Comparison of ENCODE assay signal across 11 cellular contexts in the genomic region with DNA sequence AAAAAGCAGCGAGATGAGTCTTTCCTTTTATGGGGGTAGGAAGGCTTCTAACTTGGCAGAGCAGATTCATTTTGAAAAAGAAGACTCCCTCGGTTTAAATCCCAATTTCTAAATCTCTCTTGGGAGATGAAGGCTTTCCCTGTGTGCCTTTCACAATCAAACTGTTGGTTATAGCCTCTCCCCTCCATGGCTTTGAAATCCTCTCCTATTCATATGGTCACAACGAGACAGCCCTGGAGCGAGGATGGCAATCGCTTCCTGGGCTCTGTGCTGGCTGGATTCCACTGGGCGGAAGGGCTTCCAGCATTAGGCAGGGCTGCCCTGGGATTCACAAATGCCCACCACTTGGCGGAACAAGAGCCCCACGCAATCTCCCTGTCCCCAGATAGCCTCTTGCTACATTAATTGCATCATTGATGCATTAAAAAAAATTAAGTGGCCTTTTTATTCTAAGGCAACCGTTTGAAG. TPM values are rescaled to one million over a fixed set of nuclear protein-coding genes. Genes with fewer than 3 reads are reported as not detected.
DNase-seq lines count a peak whose midpoint lies in the region; ATAC-seq and TF ChIP-seq lines count a peak whose summit lies in the region.
"Had no signal": no experiment of that assay in that cellular context is flagged by ENCODE, and none has a peak within 500 bp of the region (broad histone marks: within the 10 kb centered on the region; RNA-seq: fewer than 3 reads in every experiment).

No MANE protein-coding gene starts in this region.

- no peak overlapping the region for H3K4me3 Mint-ChIP-seq in activated T-cell treated with anti-CD3 and anti-CD28 coated beads, Interleukin-2, amount 50 U/mL, for 72 hours
- H3K4me3 Mint-ChIP-seq: activated naive CD8-positive, alpha-beta T cell treated with anti-CD3 and anti-CD28 coated beads, Interleukin-2, amount 10 ng/mL, durations not matched to agents 7 days and 5 days; T-helper 2 cell treated with Interferon-gamma antibody and Interleukin-4, amounts not matched to agents 5 μg/mL and 100 μg/mL, for 36 hours had no signal

- H3F3A ChIP-seq in SK-N-SH (replicated peaks; ENCODE audit: insufficient read depth): no peaks in the 10 kb centered on the region

- no peak overlapping the region for H3K27ac Mint-ChIP-seq in activated T-cell treated with anti-CD3 and anti-CD28 coated beads, Interleukin-2, amount 50 U/mL, for 72 hours
- H3K27ac Mint-ChIP-seq: activated naive CD8-positive, alpha-beta T cell treated with anti-CD3 and anti-CD28 coated beads, Interleukin-2, amount 10 ng/mL, durations not matched to agents 7 days and 5 days; T-helper 2 cell treated with Interferon-gamma antibody and Interleukin-4, amounts not matched to agents 5 μg/mL and 100 μg/mL, for 36 hours had no signal

- TF ChIP-seq EP300 in SK-N-SH (IDR thresholded peaks at IDR 0.05; ENCODE audit: borderline replicate concordance in 1 of 2, low read depth in 1 of 2, low read length in 1 of 2): no peak

- H3K4me3 ChIP-seq in ACC112 (ENCODE audit: low read depth, low read length) (peak overlapping the region; percentile 47), SK-N-SH (ENCODE audit: low read depth in 2 of 2, low read length in 1 of 2) (peak overlapping the region in 1 of 2 experiments; percentile 14; a peak in 1 of 4 replicates), fibroblast of pulmonary artery (replicated peaks; ENCODE audit: low read depth, low read length) (peak overlapping the region; percentile 49), neuron (ENCODE audit: low read length) (no peak overlapping the region)

- H3K36me3 Mint-ChIP-seq in activated T-cell treated with anti-CD3 and anti-CD28 coated beads, Interleukin-2, amount 50 U/mL, for 72 hours (ENCODE audit: insufficient read depth in 2 of 2): no peaks in the 10 kb centered on the region
- H3K36me3 Mint-ChIP-seq: activated naive CD8-positive, alpha-beta T cell treated with anti-CD3 and anti-CD28 coated beads, Interleukin-2, amount 10 ng/mL, durations not matched to agents 7 days and 5 days had no signal

- H2AFZ ChIP-seq in ACC112 (ENCODE audit: low read length, unreplicated experiment): peak overlapping the region; percentile 21
- no peak overlapping the region; the same call in 1 of the 2 replicates for H2AFZ ChIP-seq in SK-N-SH (ENCODE audit: low read depth)
- H2AFZ ChIP-seq in neuron (ENCODE audit: low read depth, low read length): peak overlapping the region; percentile 62

- H3K4me2 ChIP-seq in SK-N-SH: 0 out of 2 replicates have a peak overlapping the region, but pooled peaks have one; percentile 17

- no peaks in the 10 kb centered on the region for H4K20me1 ChIP-seq in SK-N-SH (ENCODE audit: insufficient read depth)

- H3K27ac ChIP-seq in ACC112 (ENCODE audit: low read depth, low read length) (no peak overlapping the region), SK-N-SH (ENCODE audit: low read depth in 2 of 2, low read length in 1 of 2) (peak overlapping the region; percentile 52 to 69)

- peaks cover 37% of the 10 kb centered on the region for H3K27me3 Mint-ChIP-seq in activated T-cell treated with anti-CD3 and anti-CD28 coated beads, Interleukin-2, amount 50 U/mL, for 72 hours (ENCODE audit: low read depth)

- H3K4me1 Mint-ChIP-seq in activated T-cell treated with anti-CD3 and anti-CD28 coated beads, Interleukin-2, amount 50 U/mL, for 72 hours (ENCODE audit: low read depth): peaks cover 6% of the 10 kb centered on the region
- H3K4me1 Mint-ChIP-seq: activated naive CD8-positive, alpha-beta T cell treated with anti-CD3 and anti-CD28 coated beads, Interleukin-2, amount 10 ng/mL, durations not matched to agents 7 days and 5 days had no signal

- ATAC-seq in activated T-cell treated with anti-CD3 and anti-CD28 coated beads, Interleukin-2, amount 50 U/mL, for 72 hours (replicated peaks in 1 of 2): no peak
- no peak for ATAC-seq in GM19023 (IDR thresholded peaks at IDR 0.05; ENCODE audit: unreplicated experiment)
- ATAC-seq in GM18868 (IDR thresholded peaks at IDR 0.05; ENCODE audit: unreplicated experiment): no peak

- TF ChIP-seq RAD21 in SK-N-SH (IDR thresholded peaks at IDR 0.05; ENCODE audit: low read length): no peak

- no peak for TF ChIP-seq CTCF in SK-N-SH (IDR thresholded peaks at IDR 0.05)
- TF ChIP-seq CTCF in fibroblast of pulmonary artery (IDR thresholded peaks at IDR 0.05; ENCODE audit: low read length, missing control alignments): no peak

- CTCF ChIA-PET in SK-N-SH (lab: Yijun Ruan, JAX): interaction anchor here (2.0 kb wide), 1 partner anchor 317 kb away, joined by 5 read pairs; no protein-coding TSS in a partner anchor

- 81% methylated on average over 9 of the region's 9 CpGs for WGBS in SK-N-SH (ENCODE audit: low lambda C conversion rate)

- DNase-seq in SK-N-SH (no peak), fibroblast of pulmonary artery (ENCODE audit: low read depth) (peak; percentile 53), NCI-H146 (lab: John Stamatoyannopoulos, UW) (no peak)
- DNase-seq in activated T-cell treated with anti-CD3 and anti-CD28 coated beads, Interleukin-2, amount 50 U/mL, for 72 hours: no peak
- DNase-seq: activated naive CD8-positive, alpha-beta T cell treated with anti-CD3 and anti-CD28 coated beads, Interleukin-2, amount 10 ng/mL, durations not matched to agents 7 days and 5 days; stimulated activated CD4-positive, alpha-beta T cell treated with anti-CD3 and anti-CD28 coated beads, Interleukin-2, amount 100 ng/mL, for 48 hours had no signal

- H3K9me3 Mint-ChIP-seq in activated T-cell treated with anti-CD3 and anti-CD28 coated beads, Interleukin-2, amount 50 U/mL, for 72 hours: no peaks in the 10 kb centered on the region
- H3K9me3 Mint-ChIP-seq: activated naive CD8-positive, alpha-beta T cell treated with anti-CD3 and anti-CD28 coated beads, Interleukin-2, amount 10 ng/mL, durations not matched to agents 7 days and 5 days; T-helper 2 cell treated with Interferon-gamma antibody and Interleukin-4, amounts not matched to agents 5 μg/mL and 100 μg/mL, for 36 hours had no signal

- H3K36me3 ChIP-seq in ACC112 (ENCODE audit: insufficient read depth, low read length): no peaks in the 10 kb centered on the region
- no peaks in the 10 kb centered on the region for H3K36me3 ChIP-seq in SK-N-SH (replicated peaks in 1 of 2; ENCODE audit: control insufficient read depth in 1 of 2, insufficient read depth in 2 of 2, low read length in 1 of 2)
- no peaks in the 10 kb centered on the region for H3K36me3 ChIP-seq in neuron (ENCODE audit: insufficient read depth, low read length)

- peaks cover 32% of the 10 kb centered on the region for H3K4me1 ChIP-seq in ACC112 (ENCODE audit: control insufficient read depth, insufficient read depth, low read length, unreplicated experiment)
- peaks cover 10 to 26% of the 10 kb centered on the region in 2 experiments for H3K4me1 ChIP-seq in SK-N-SH (ENCODE audit: control insufficient read depth in 1 of 2, insufficient read depth in 2 of 2, low read depth in 1 of 2, low read length in 1 of 2)
- peaks cover 10% of the 10 kb centered on the region for H3K4me1 ChIP-seq in neuron (ENCODE audit: insufficient read depth, low read length)

- H3K9ac ChIP-seq in SK-N-SH: no peak overlapping the region

- no peaks in the 10 kb centered on the region for H3K9me2 ChIP-seq in SK-N-SH

- H3K27me3 ChIP-seq in ACC112 (ENCODE audit: insufficient read depth, low read length): no peaks in the 10 kb centered on the region
- H3K27me3 ChIP-seq in SK-N-SH (ENCODE audit: insufficient read depth): no peaks in the 10 kb centered on the region
- H3K27me3 ChIP-seq in neuron (ENCODE audit: insufficient read depth, low read length): no peaks in the 10 kb centered on the region

- H3K79me2 ChIP-seq in ACC112 (ENCODE audit: control insufficient read depth, insufficient read depth, low read length, unreplicated experiment) (no peaks in the 10 kb centered on the region), SK-N-SH (ENCODE audit: insufficient read depth) (no peaks in the 10 kb centered on the region)

- POLR2A ChIA-PET in SK-N-SH (lab: Yijun Ruan, JAX): no interaction called here

- H3K9me3 ChIP-seq in SK-N-SH (no peaks in the 10 kb centered on the region), neuron (ENCODE audit: low read length) (no peaks in the 10 kb centered on the region)

TF ChIP-seq in SK-N-SH, 30 proteins besides CTCF, POLR2A, EP300 and RAD21:
- TF ChIP-seq ELF1 (IDR thresholded peaks at IDR 0.05): no peak
- no peak for TF ChIP-seq RCOR1 (IDR thresholded peaks at IDR 0.05; ENCODE audit: low read length)
- no peak for TF ChIP-seq TEAD4 (IDR thresholded peaks at IDR 0.05; ENCODE audit: borderline replicate concordance, insufficient read depth)
- no peak for TF ChIP-seq MAX (IDR thresholded peaks at IDR 0.05; ENCODE audit: low read depth)
- no peak for TF ChIP-seq NRF1 (IDR thresholded peaks at IDR 0.05; ENCODE audit: low read depth, low read length)
- TF ChIP-seq, protein P1, sequence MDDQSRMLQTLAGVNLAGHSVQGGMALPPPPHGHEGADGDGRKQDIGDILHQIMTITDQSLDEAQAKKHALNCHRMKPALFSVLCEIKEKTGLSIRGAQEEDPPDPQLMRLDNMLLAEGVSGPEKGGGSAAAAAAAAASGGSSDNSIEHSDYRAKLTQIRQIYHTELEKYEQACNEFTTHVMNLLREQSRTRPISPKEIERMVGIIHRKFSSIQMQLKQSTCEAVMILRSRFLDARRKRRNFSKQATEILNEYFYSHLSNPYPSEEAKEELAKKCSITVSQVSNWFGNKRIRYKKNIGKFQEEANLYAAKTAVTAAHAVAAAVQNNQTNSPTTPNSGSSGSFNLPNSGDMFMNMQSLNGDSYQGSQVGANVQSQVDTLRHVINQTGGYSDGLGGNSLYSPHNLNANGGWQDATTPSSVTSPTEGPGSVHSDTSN (IDR thresholded peaks at IDR 0.05): no peak
- TF ChIP-seq TAF1 (IDR thresholded peaks at IDR 0.05; ENCODE audit: borderline replicate concordance, low read depth, low read length): no peak
- TF ChIP-seq CHD2 (IDR thresholded peaks at IDR 0.05; ENCODE audit: low read length, partially characterized antibody): no peak
- TF ChIP-seq GABPA (IDR thresholded peaks at IDR 0.05; ENCODE audit: low read depth): no peak
- TF ChIP-seq GATA2 (CRISPR knock-in tag; IDR thresholded peaks at IDR 0.05): no peak
- no peak for TF ChIP-seq FOSL2 (IDR thresholded peaks at IDR 0.05; ENCODE audit: borderline replicate concordance, low read depth)

RNA-seq across cellular contexts. Expression of gene CAVIN2, which starts 1.6 kb away (rescaled TPM):
- polyA plus RNA-seq in SK-N-SH (2012; rRNA removed): 1.5 and 1.7 TPM in 2 replicates
- 1.4 and 1.7 TPM in 2 replicates for polyA plus RNA-seq in SK-N-SH (2012; cell fraction: cytosol; rRNA removed)
- polyA plus RNA-seq in SK-N-SH (2012; cell fraction: nucleus; rRNA removed): 1.2 and 1.5 TPM in 2 replicates
- not detected for total RNA-seq in activated T-cell treated with anti-CD3 and anti-CD28 coated beads, Interleukin-2, amount 50 U/mL, for 72 hours
- total RNA-seq: activated naive CD8-positive, alpha-beta T cell treated with anti-CD3 and anti-CD28 coated beads, Interleukin-2, amount 10 ng/mL, durations not matched to agents 7 days and 5 days had no signal
